In genomic region chr14:89041245-89041585, GRCh38 we compare ENCODE assay signal across 8 cellular contexts.
DNase-seq lines count a peak whose midpoint lies in the region; ATAC-seq and TF ChIP-seq lines count a peak whose summit lies in the region.

No MANE protein-coding gene starts in this region.

- H3K27me3 Mint-ChIP-seq in T-cell: peaks cover 18 to 26% of the 10 kb centered on the region in 2 donors
- peaks cover 40% of the 10 kb centered on the region for H3K27me3 Mint-ChIP-seq in CD4-positive, alpha-beta T cell

- peak overlapping the region; percentile 58; the same call in 1 of the 2 replicates for H3K9ac ChIP-seq in iPS-20b (ENCODE audit: low read depth, low read length)

- CTCF ChIA-PET in T-cell (lab: Charles Lee): interaction anchor here (0.7 to 2.0 kb wide), 12 partner anchors 11 to 935 kb away, joined by 3 to 9 read pairs (median 3); no protein-coding TSS in a partner anchor
- CTCF ChIA-PET in CD4-positive, alpha-beta T cell (lab: Charles Lee): interaction anchor here (1.0 to 1.5 kb wide), 2 partner anchors 9 to 14 kb away, joined by 3 read pairs; no protein-coding TSS in a partner anchor

- intact Hi-C loops in CD4-positive, alpha-beta T cell (cut with DNase I, micrococcal nuclease): loop anchor here (2.0 to 5.0 kb wide), 2 partner anchors 136 to 726 kb away; no protein-coding TSS in a partner anchor

- ATAC-seq in T-cell (replicated peaks in 1 of 4): no peak
- no peak for ATAC-seq in CD4-positive, alpha-beta T cell (ENCODE audit: poor library complexity)
- ATAC-seq in HG03565 (IDR thresholded peaks at IDR 0.05; ENCODE audit: unreplicated experiment): no peak

- peaks cover 3% of the 10 kb centered on the region; the same call in 1 of the 2 replicates for H3K4me1 ChIP-seq in iPS-20b (ENCODE audit: insufficient read depth, low read length)

- H3K9me3 ChIP-seq in iPS-20b (ENCODE audit: insufficient read depth, low read depth, low read length): peaks cover 6% of the 10 kb centered on the region; the same call in 1 of the 2 replicates
- H3K9me3 ChIP-seq in CD4-positive, alpha-beta T cell (ENCODE audit: control insufficient read depth, low read length): peaks cover 5% of the 10 kb centered on the region

- no peaks in the 10 kb centered on the region for H3K36me3 ChIP-seq in iPS-20b (ENCODE audit: insufficient read depth, low read depth, low read length)

- peaks cover 11 to 17% (median 13%) of the 10 kb centered on the region in 3 donors for H3K4me1 Mint-ChIP-seq in T-cell
- peaks cover 15% of the 10 kb centered on the region for H3K4me1 Mint-ChIP-seq in CD4-positive, alpha-beta T cell (ENCODE audit: low read depth)

- H3K9me3 Mint-ChIP-seq in T-cell: peaks cover 0 to 7% (median 3%) of the 10 kb centered on the region in 3 donors
- H3K9me3 Mint-ChIP-seq in CD4-positive, alpha-beta T cell: no peaks in the 10 kb centered on the region

- H3K27ac Mint-ChIP-seq in T-cell: no peak overlapping the region
- no peak overlapping the region for H3K27ac Mint-ChIP-seq in CD4-positive, alpha-beta T cell

- peaks cover 14% of the 10 kb centered on the region; the same call in 1 of the 2 replicates for H3K27me3 ChIP-seq in iPS-20b (ENCODE audit: insufficient read depth, low read length)
- no peaks in the 10 kb centered on the region for H3K27me3 ChIP-seq in CD4-positive, alpha-beta T cell (ENCODE audit: control insufficient read depth, insufficient read depth, low read length)

- TF ChIP-seq CTCF in LNCaP clone FGC (IDR thresholded peaks at IDR 0.05; ENCODE audit: control insufficient read depth, extremely low read depth, insufficient read depth): 0 out of 2 replicates have a peak, but pooled peaks have one; percentile 2
- TF ChIP-seq CTCF in CD4-positive, alpha-beta T cell (IDR thresholded peaks at IDR 0.05): no peak

- H3K36me3 Mint-ChIP-seq in T-cell: no peaks in the 10 kb centered on the region
- no peaks in the 10 kb centered on the region for H3K36me3 Mint-ChIP-seq in CD4-positive, alpha-beta T cell (ENCODE audit: low read depth)

- peak overlapping the region in 2 of 3 donors; percentile 74 for H3K4me3 Mint-ChIP-seq in T-cell
- no peak overlapping the region for H3K4me3 Mint-ChIP-seq in CD4-positive, alpha-beta T cell

- DNase-seq in LNCaP clone FGC (ENCODE audit: low read depth): peak; percentile 65
- DNase-seq in T-cell: no peak
- no peak for DNase-seq in activated CD4-positive, alpha-beta T cell treated with anti-CD3 and anti-CD28 coated beads for 4 hours
- DNase-seq in effector CD4-positive, alpha-beta T cell: no peak
- no peak for DNase-seq in CD4-positive, alpha-beta T cell

- H3K4me3 ChIP-seq in LNCaP clone FGC (ENCODE audit: low read depth, low read length): peak overlapping the region; percentile 38
- no peak overlapping the region; the same call in 1 of the 2 replicates for H3K4me3 ChIP-seq in iPS-20b (ENCODE audit: low read length)

- H3K27ac ChIP-seq in iPS-20b (ENCODE audit: low read length) (no peak overlapping the region), temporal lobe (ENCODE audit: low read depth, low read length) (peak overlapping the region; percentile 46)
- no peak overlapping the region for H3K27ac ChIP-seq in CD4-positive, alpha-beta T cell (ENCODE audit: low read depth, low read length)

- POLR2A ChIA-PET in T-cell (lab: Charles Lee): interaction anchor here in 1 of 2 donors (0.6 kb wide), 1 partner anchor 842 kb away, joined by 3 read pairs; no protein-coding TSS in a partner anchor
- POLR2A ChIA-PET in CD4-positive, alpha-beta T cell (lab: Charles Lee): no interaction called here
